ENCODE assay signal across 1 cellular context in genomic region chr1:54328117-54328636, GRCh38.
TF ChIP-seq lines count a peak whose summit lies in the region.

No MANE protein-coding gene starts in this region.

TF ChIP-seq in neural cell, 6 proteins besides CTCF, POLR2A, EP300 and RAD21 (continued from another document):
- TF ChIP-seq, protein P1, sequence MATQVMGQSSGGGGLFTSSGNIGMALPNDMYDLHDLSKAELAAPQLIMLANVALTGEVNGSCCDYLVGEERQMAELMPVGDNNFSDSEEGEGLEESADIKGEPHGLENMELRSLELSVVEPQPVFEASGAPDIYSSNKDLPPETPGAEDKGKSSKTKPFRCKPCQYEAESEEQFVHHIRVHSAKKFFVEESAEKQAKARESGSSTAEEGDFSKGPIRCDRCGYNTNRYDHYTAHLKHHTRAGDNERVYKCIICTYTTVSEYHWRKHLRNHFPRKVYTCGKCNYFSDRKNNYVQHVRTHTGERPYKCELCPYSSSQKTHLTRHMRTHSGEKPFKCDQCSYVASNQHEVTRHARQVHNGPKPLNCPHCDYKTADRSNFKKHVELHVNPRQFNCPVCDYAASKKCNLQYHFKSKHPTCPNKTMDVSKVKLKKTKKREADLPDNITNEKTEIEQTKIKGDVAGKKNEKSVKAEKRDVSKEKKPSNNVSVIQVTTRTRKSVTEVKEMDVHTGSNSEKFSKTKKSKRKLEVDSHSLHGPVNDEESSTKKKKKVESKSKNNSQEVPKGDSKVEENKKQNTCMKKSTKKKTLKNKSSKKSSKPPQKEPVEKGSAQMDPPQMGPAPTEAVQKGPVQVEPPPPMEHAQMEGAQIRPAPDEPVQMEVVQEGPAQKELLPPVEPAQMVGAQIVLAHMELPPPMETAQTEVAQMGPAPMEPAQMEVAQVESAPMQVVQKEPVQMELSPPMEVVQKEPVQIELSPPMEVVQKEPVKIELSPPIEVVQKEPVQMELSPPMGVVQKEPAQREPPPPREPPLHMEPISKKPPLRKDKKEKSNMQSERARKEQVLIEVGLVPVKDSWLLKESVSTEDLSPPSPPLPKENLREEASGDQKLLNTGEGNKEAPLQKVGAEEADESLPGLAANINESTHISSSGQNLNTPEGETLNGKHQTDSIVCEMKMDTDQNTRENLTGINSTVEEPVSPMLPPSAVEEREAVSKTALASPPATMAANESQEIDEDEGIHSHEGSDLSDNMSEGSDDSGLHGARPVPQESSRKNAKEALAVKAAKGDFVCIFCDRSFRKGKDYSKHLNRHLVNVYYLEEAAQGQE (IDR thresholded peaks at IDR 0.05; ENCODE audit: borderline replicate concordance): no peak
- no peak for TF ChIP-seq TAF1 (IDR thresholded peaks at IDR 0.05; ENCODE audit: low read depth)
- no peak for TF ChIP-seq EZH2 (IDR thresholded peaks at IDR 0.05; ENCODE audit: borderline replicate concordance, insufficient read depth, low read length, poor library complexity, severe bottlenecking)
- TF ChIP-seq SMC3 (conservative IDR thresholded peaks at IDR 0.05; ENCODE audit: poor library complexity): no peak
- no peak for TF ChIP-seq POLR2AphosphoS5 (IDR thresholded peaks at IDR 0.05)
